In the genomic region with DNA sequence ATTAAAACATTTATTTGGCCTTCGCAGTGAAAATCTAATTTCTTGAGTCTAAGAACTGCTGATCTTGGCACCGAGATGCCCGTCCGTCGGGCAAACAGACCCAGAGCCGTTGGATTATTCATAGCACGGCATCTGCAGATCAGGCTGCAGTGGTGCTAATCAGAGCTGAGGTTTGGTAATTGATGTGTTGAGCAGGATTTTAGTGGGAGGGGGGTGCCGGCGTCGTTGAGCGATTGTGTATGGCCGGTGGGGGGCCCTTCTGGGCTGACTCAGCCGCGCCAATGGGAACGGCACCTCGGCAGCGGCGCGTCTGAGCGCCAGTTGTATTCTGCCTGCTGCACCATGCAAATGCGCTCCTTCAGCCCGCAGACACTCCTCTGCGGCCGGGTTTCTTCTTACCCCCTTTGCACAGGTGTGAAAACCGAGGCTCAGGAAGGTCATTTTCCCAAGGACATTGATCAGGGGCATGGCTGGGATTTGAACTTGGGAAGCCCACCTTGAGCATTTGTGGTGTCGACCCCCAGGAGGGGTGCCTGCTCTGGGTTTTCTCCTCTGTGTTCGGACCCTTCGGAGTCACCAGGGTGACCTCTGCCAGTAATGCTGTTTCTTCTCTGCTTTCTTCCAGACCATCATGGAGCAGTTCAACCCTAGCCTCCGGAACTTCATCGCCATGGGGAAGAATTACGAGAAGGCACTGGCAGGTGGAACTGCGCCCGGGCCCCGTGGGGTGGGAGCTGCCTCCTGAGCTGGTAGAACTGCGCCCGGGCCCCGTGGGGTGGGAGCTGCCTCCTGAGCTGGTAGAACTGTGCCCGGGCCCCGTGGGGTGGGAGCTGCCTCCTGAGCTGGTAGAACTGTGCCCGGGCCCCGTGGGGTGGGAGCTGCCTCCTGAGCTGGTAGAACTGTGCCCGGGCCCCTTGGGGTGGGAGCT, we compare ENCODE assay signal across 17 cellular contexts. TPM values are rescaled to one million over a fixed set of nuclear protein-coding genes. Genes with fewer than 3 reads are reported as not detected.
A peak's percentile ranks its signal among the peaks of the same experiment; 100 is the strongest.
DNase-seq lines count a peak whose midpoint lies in the region; ATAC-seq, FAIRE-seq and TF ChIP-seq lines count a peak whose summit lies in the region.
"Had no signal": no experiment of that assay in that cellular context is flagged by ENCODE, and none has a peak within 500 bp of the region (broad histone marks: within the 10 kb centered on the region; RNA-seq: fewer than 3 reads in every experiment).

No MANE protein-coding gene starts in this region.

- no peak overlapping the region for H3K9ac ChIP-seq in mammary epithelial cell (ENCODE audit: insufficient read depth, low read length)
- peak overlapping the region; percentile 70 for H3K9ac ChIP-seq in astrocyte (ENCODE audit: low read length)

- H3K9me3 Mint-ChIP-seq in MCF 10A (ENCODE audit: unreplicated experiment), result no peaks in the 10 kb centered on the region
- H3K9me3 Mint-ChIP-seq in astrocyte (ENCODE audit: unreplicated experiment), result no peaks in the 10 kb centered on the region
- no peaks in the 10 kb centered on the region for H3K9me3 Mint-ChIP-seq in type B pancreatic cell
- no peaks in the 10 kb centered on the region for H3K9me3 Mint-ChIP-seq in stimulated activated effector memory CD8-positive, alpha-beta T cell treated with anti-CD3 and anti-CD28 coated beads, Interleukin-12 subunit alpha, Interleukin-12 subunit beta, amount 100 ng/mL, for 72 hours
- H3K9me3 Mint-ChIP-seq: CD4-positive, alpha-beta memory T cell had no signal

- WGBS in mammary epithelial cell (ENCODE audit: low coverage, missing lambda C conversion rate), result 96% methylated on average over 29 of the region's 42 CpGs

- H3K4me3 ChIP-seq in mammary epithelial cell (replicated peaks in 1 of 3; ENCODE audit: insufficient read depth in 1 of 3, low read depth in 2 of 3, low read length in 3 of 3), result no peak overlapping the region
- H3K4me3 ChIP-seq in astrocyte (ENCODE audit: insufficient read depth, low read depth, low read length), result peak overlapping the region; percentile 10
- H3K4me3 ChIP-seq in lower lobe of right lung, result peak overlapping the region; percentile 12
- H3K4me3 ChIP-seq: MG63 had no signal

- in situ Hi-C loops in mammary epithelial cell (cut with MboI; ENCODE audit: low sequenced_read_pairs in 2 of 2), result no loop called here

- H3K4me1 Mint-ChIP-seq in MCF 10A (ENCODE audit: insufficient read depth, unreplicated experiment) (peaks cover 38% of the 10 kb centered on the region), astrocyte (ENCODE audit: low read depth, unreplicated experiment) (peaks cover 26% of the 10 kb centered on the region), type B pancreatic cell (ENCODE audit: unreplicated experiment) (peaks cover 34% of the 10 kb centered on the region)
- H3K4me1 Mint-ChIP-seq in stimulated activated effector memory CD8-positive, alpha-beta T cell treated with anti-CD3 and anti-CD28 coated beads, Interleukin-12 subunit alpha, Interleukin-12 subunit beta, amount 100 ng/mL, for 72 hours, result peaks cover 13% of the 10 kb centered on the region

- POLR2A ChIA-PET in MCF 10A (lab: Yijun Ruan, JAX), result interaction anchor here (0.8 to 1.4 kb wide), 2 partner anchors 13 to 17 kb away, joined by 3 to 5 read pairs; no protein-coding TSS in a partner anchor

- H2AFZ ChIP-seq in mammary epithelial cell (ENCODE audit: low read depth, low read length) (no peak overlapping the region), astrocyte (ENCODE audit: low read depth, low read length) (no peak overlapping the region)

- H3K36me3 ChIP-seq in mammary epithelial cell (ENCODE audit: insufficient read depth, low read length) (no peaks in the 10 kb centered on the region), astrocyte (ENCODE audit: insufficient read depth, low read length) (peaks cover 2% of the 10 kb centered on the region), lower lobe of right lung (peaks cover 21% of the 10 kb centered on the region)

- H4K20me1 ChIP-seq in mammary epithelial cell (ENCODE audit: insufficient read depth, low read length) (no peaks in the 10 kb centered on the region), astrocyte (ENCODE audit: insufficient read depth, low read length) (peaks cover 59% of the 10 kb centered on the region)

- TF ChIP-seq CTCF in MCF 10A (IDR thresholded peaks at IDR 0.05; ENCODE audit: unreplicated experiment) (no peak), mammary epithelial cell (conservative IDR thresholded peaks at IDR 0.05 in 1 of 2, IDR thresholded peaks at IDR 0.05 in 1 of 2; ENCODE audit: extremely low read depth in 1 of 2, insufficient read depth in 1 of 2, low read depth in 1 of 2, low read length in 2 of 2) (no peak), astrocyte (IDR thresholded peaks at IDR 0.05; ENCODE audit: insufficient read depth, low read depth, low read length) (no peak), lower lobe of right lung (IDR thresholded peaks at IDR 0.05) (no peak), type B pancreatic cell (conservative IDR thresholded peaks at IDR 0.05) (no peak)

- no peak for ATAC-seq in lower lobe of right lung
- no peak for ATAC-seq in GM21528 (IDR thresholded peaks at IDR 0.05; ENCODE audit: low FRiP score, unreplicated experiment)
- no peak for ATAC-seq in stimulated activated effector memory CD8-positive, alpha-beta T cell treated with anti-CD3 and anti-CD28 coated beads, Interleukin-12 subunit alpha, Interleukin-12 subunit beta, amount 100 ng/mL, for 72 hours

- DNase-seq in MCF 10A (ENCODE audit: unreplicated experiment) (no peak), mammary epithelial cell (no peak), astrocyte (ENCODE audit: low read depth) (peak; percentile 62), lower lobe of right lung (no peak), type B pancreatic cell (ENCODE audit: extremely low spot score, unreplicated experiment) (no peak), SK-N-DZ (ENCODE audit: low spot score) (no peak)
- no peak for DNase-seq in stimulated activated effector memory CD8-positive, alpha-beta T cell treated with anti-CD3 and anti-CD28 coated beads, Interleukin-12 subunit alpha, Interleukin-12 subunit beta, amount 100 ng/mL, for 72 hours (ENCODE audit: low spot score in 2 of 2)
- DNase-seq: activated gamma-delta T cell; CD4-positive, alpha-beta memory T cell; MG63; NCI-H2029 treated with DMSO at 0.1 percent for 48 hours; stimulated activated CD4-positive, alpha-beta T cell treated with anti-CD3 and anti-CD28 coated beads, Interleukin-2, amount 100 ng/mL, for 24 hours; stimulated activated CD8-positive, alpha-beta memory T cell treated with anti-CD3 and anti-CD28 coated beads, Interleukin-4, amount 100 ng/mL, for 48 hours; trophoblast cell had no signal

- CTCF ChIA-PET in MCF 10A (lab: Yijun Ruan, JAX) (interaction anchor here (0.7 to 1.5 kb wide), 3 partner anchors 13 to 30 kb away, joined by 3 to 4 read pairs (median 3); no protein-coding TSS in a partner anchor), mammary epithelial cell (lab: Charles Lee; ENCODE audit: low non-redundant PET) (no interaction called here)

- no peak overlapping the region for H3K27ac ChIP-seq in mammary epithelial cell (ENCODE audit: insufficient read depth, low read depth, low read length)
- H3K27ac ChIP-seq in astrocyte (ENCODE audit: low read depth, low read length), result peak overlapping the region; percentile 38
- peak overlapping the region; percentile 89 for H3K27ac ChIP-seq in lower lobe of right lung

- dilution Hi-C loops in mammary epithelial cell (cut with HindIII; ENCODE audit: low sequenced_read_pairs), result no loop called here

- H3K27me3 ChIP-seq in mammary epithelial cell (ENCODE audit: insufficient read depth, low read length) (no peaks in the 10 kb centered on the region), astrocyte (ENCODE audit: insufficient read depth, low read length) (no peaks in the 10 kb centered on the region), lower lobe of right lung (ENCODE audit: low read depth) (no peaks in the 10 kb centered on the region)
- H3K27me3 ChIP-seq: MG63 had no signal

- intact Hi-C loops in MCF 10A (cut with micrococcal nuclease) (no loop called here), mammary epithelial cell (cut with micrococcal nuclease) (no loop called here), lower lobe of right lung (cut with DNase I) (no loop called here)

- H3K4me1 ChIP-seq in mammary epithelial cell (ENCODE audit: insufficient read depth, low read length) (peaks cover 68% of the 10 kb centered on the region), astrocyte (ENCODE audit: insufficient read depth, low read length) (peaks cover 49% of the 10 kb centered on the region), lower lobe of right lung (peaks cover 85% of the 10 kb centered on the region)

- H3K27ac Mint-ChIP-seq in MCF 10A (ENCODE audit: low read depth, unreplicated experiment), result peak overlapping the region; percentile 49
- peak overlapping the region; percentile 78 for H3K27ac Mint-ChIP-seq in astrocyte (ENCODE audit: unreplicated experiment)
- H3K27ac Mint-ChIP-seq in type B pancreatic cell, result peak overlapping the region; percentile 86
- no peak overlapping the region for H3K27ac Mint-ChIP-seq in stimulated activated effector memory CD8-positive, alpha-beta T cell treated with anti-CD3 and anti-CD28 coated beads, Interleukin-12 subunit alpha, Interleukin-12 subunit beta, amount 100 ng/mL, for 72 hours
- H3K27ac Mint-ChIP-seq: CD4-positive, alpha-beta memory T cell had no signal

- H3K9me3 ChIP-seq in mammary epithelial cell (replicated peaks; ENCODE audit: insufficient read depth, low read length), result no peaks in the 10 kb centered on the region
- H3K9me3 ChIP-seq in astrocyte (ENCODE audit: insufficient read depth, low read depth, low read length), result no peaks in the 10 kb centered on the region
- no peaks in the 10 kb centered on the region for H3K9me3 ChIP-seq in lower lobe of right lung
- H3K9me3 ChIP-seq: MG63 had no signal

- H3K4me2 ChIP-seq in mammary epithelial cell (ENCODE audit: insufficient read depth, low read depth, low read length) (no peak overlapping the region), astrocyte (ENCODE audit: low read length) (peak overlapping the region; percentile 75)

- H3K27me3 Mint-ChIP-seq in MCF 10A (ENCODE audit: insufficient read depth, unreplicated experiment) (no peaks in the 10 kb centered on the region), astrocyte (ENCODE audit: low read depth, unreplicated experiment) (no peaks in the 10 kb centered on the region), type B pancreatic cell (no peaks in the 10 kb centered on the region)

- BruUV-seq in MCF 10A (replicated peaks; lab: Mats Ljungman, UMichigan), result no TSS peak
- no TSS peak for BruUV-seq in mammary epithelial cell (replicated peaks; lab: Mats Ljungman, UMichigan)

- H3K79me2 ChIP-seq in mammary epithelial cell (ENCODE audit: insufficient read depth, low read length) (peaks cover 79% of the 10 kb centered on the region), astrocyte (ENCODE audit: insufficient read depth, low read length) (peaks cover 69% of the 10 kb centered on the region)

- H3K4me3 Mint-ChIP-seq in MCF 10A (ENCODE audit: unreplicated experiment) (no peak overlapping the region), astrocyte (ENCODE audit: unreplicated experiment) (peak overlapping the region; percentile 20), type B pancreatic cell (peak overlapping the region; percentile 75)
- no peak overlapping the region for H3K4me3 Mint-ChIP-seq in stimulated activated effector memory CD8-positive, alpha-beta T cell treated with anti-CD3 and anti-CD28 coated beads, Interleukin-12 subunit alpha, Interleukin-12 subunit beta, amount 100 ng/mL, for 72 hours
- H3K4me3 Mint-ChIP-seq: CD4-positive, alpha-beta memory T cell had no signal

- peaks cover 31% of the 10 kb centered on the region for H3K36me3 Mint-ChIP-seq in MCF 10A (ENCODE audit: insufficient read depth, unreplicated experiment)
- peaks cover 8% of the 10 kb centered on the region for H3K36me3 Mint-ChIP-seq in astrocyte (ENCODE audit: low read depth, unreplicated experiment)
- peaks cover 6% of the 10 kb centered on the region for H3K36me3 Mint-ChIP-seq in type B pancreatic cell
- no peaks in the 10 kb centered on the region for H3K36me3 Mint-ChIP-seq in stimulated activated effector memory CD8-positive, alpha-beta T cell treated with anti-CD3 and anti-CD28 coated beads, Interleukin-12 subunit alpha, Interleukin-12 subunit beta, amount 100 ng/mL, for 72 hours
- H3K36me3 Mint-ChIP-seq: CD4-positive, alpha-beta memory T cell had no signal

- no peak for FAIRE-seq in astrocyte (lab: Jason Lieb, UNC)
- FAIRE-seq: G401.6, islet of Langerhans had no signal

RNA-seq across cellular contexts. Expression of a gene that starts 18.4 kb away (rescaled TPM):
- 46.4 and 67.0 TPM in 2 replicates for total RNA-seq in MCF 10A (2022)
- 100 to 1,000 TPM in 1 of 2 donors, 10 to 100 TPM in 1; 30.8 to 114 TPM for total RNA-seq in mammary epithelial cell
- polyA plus RNA-seq in mammary epithelial cell, result 40.7 TPM
- polyA minus RNA-seq in mammary epithelial cell, result 24.5 TPM
- total RNA-seq in astrocyte, result 43.3 and 51.4 TPM in 2 replicates
- 119 TPM for total RNA-seq in lower lobe of right lung
- 62.7 and 120 TPM in 2 replicates for total RNA-seq in type B pancreatic cell (ENCODE audit: low replicate concordance)
- polyA plus RNA-seq in SK-N-DZ (2014; cell fraction: cytosol; rRNA removed), result 26.1 and 29.6 TPM in 2 replicates
- polyA plus RNA-seq in SK-N-DZ (2014; cell fraction: nucleus; rRNA removed), result 37.3 and 59.3 TPM in 2 replicates

Comparison
In these comparisons a context has a peak if more than half of its experiments do, and no peak if none do; other contexts are left out.
1. H3K4me3 Mint-ChIP-seq: peak in astrocyte (single experiment) and type B pancreatic cell (single experiment); none in MCF 10A (single experiment) and stimulated activated effector memory CD8-positive, alpha-beta T cell treated with anti-CD3 and anti-CD28 coated beads, Interleukin-12 subunit alpha, Interleukin-12 subunit beta, amount 100 ng/mL, for 72 hours (single experiment).
2. H3K4me3 ChIP-seq: peak in astrocyte (single experiment) and lower lobe of right lung (single experiment); none in mammary epithelial cell (0 of 3).